In genomic region chr1:86018311-86018923, GRCh38 we compare ENCODE assay signal across 8 cellular contexts.
DNase-seq lines count a peak whose midpoint lies in the region; ATAC-seq, FAIRE-seq and TF ChIP-seq lines count a peak whose summit lies in the region.

No MANE protein-coding gene starts in this region.

- BruUV-seq in endothelial cell of umbilical vein (replicated peaks; lab: Mats Ljungman, UMichigan), result no TSS peak

- H3K27me3 ChIP-seq in endothelial cell of umbilical vein (ENCODE audit: control insufficient read depth in 2 of 2, insufficient read depth in 2 of 2, low read length in 2 of 2), result peaks cover 0 to 2% of the 10 kb centered on the region in 2 experiments
- no peaks in the 10 kb centered on the region for H3K27me3 ChIP-seq in parathyroid adenoma (ENCODE audit: control insufficient read depth, insufficient read depth, low read length)

- no peaks in the 10 kb centered on the region for H4K20me1 ChIP-seq in endothelial cell of umbilical vein (replicated peaks; ENCODE audit: control insufficient read depth, extremely low read depth, insufficient read depth, low read length)

- no peak for FAIRE-seq in endothelial cell of umbilical vein (lab: Jason Lieb, UNC)

- H3K79me2 ChIP-seq in endothelial cell of umbilical vein (ENCODE audit: control insufficient read depth, insufficient read depth, low read length) (no peaks in the 10 kb centered on the region), parathyroid adenoma (no peaks in the 10 kb centered on the region)

- H3K36me3 ChIP-seq in endothelial cell of umbilical vein (ENCODE audit: control insufficient read depth in 2 of 2, extremely low read depth in 1 of 2, insufficient read depth in 2 of 2, low read length in 2 of 2) (no peaks in the 10 kb centered on the region), parathyroid adenoma (ENCODE audit: control insufficient read depth, insufficient read depth, low read length) (no peaks in the 10 kb centered on the region)

- TF ChIP-seq CTCF in endothelial cell of umbilical vein (IDR thresholded peaks at IDR 0.05; ENCODE audit: extremely low read depth in 1 of 2, insufficient read depth in 1 of 2, low read depth in 1 of 2, low read length in 2 of 2) (peak; percentile 65 to 70), parathyroid adenoma (IDR thresholded peaks at IDR 0.05) (peak; percentile 22)

- H3K9ac ChIP-seq in endothelial cell of umbilical vein (replicated peaks; ENCODE audit: extremely low read depth, insufficient read depth, low read length) (no peak overlapping the region), parathyroid adenoma (no peak overlapping the region)

- dilution Hi-C loops in endothelial cell of umbilical vein (cut with MboI; ENCODE audit: extremely low pct_ligation_motif_present, low sequenced_read_pairs), result no loop called here

- H2AFZ ChIP-seq in endothelial cell of umbilical vein (ENCODE audit: low read depth, low read length) (no peak overlapping the region), parathyroid adenoma (no peak overlapping the region)

- in situ Hi-C loops in Caki2 (cut with HindIII; ENCODE audit: low pct_unique_long_range_greater_than_20kb, low sequenced_read_pairs), result no loop called here

- H3K27ac ChIP-seq in endothelial cell of umbilical vein (ENCODE audit: insufficient read depth, low read depth, low read length) (no peak overlapping the region), parathyroid adenoma (no peak overlapping the region)

- intact Hi-C loops in endothelial cell of umbilical vein (cut with micrococcal nuclease), result loop anchor here (2.0 to 5.0 kb wide), 3 partner anchors 126 to 1074 kb away; no protein-coding TSS in a partner anchor

- TF ChIP-seq POLR2A in endothelial cell of umbilical vein (IDR thresholded peaks at IDR 0.05; ENCODE audit: low read depth, low read length), result no peak

- peak; percentile 38 for DNase-seq in Caki2 (ENCODE audit: low read depth)
- DNase-seq in OCI-M1 (lab: John Stamatoyannopoulos, UW), result peak; percentile 73
- peak; percentile 59 for DNase-seq in endothelial cell of umbilical vein (ENCODE audit: low read depth, low spot score)
- DNase-seq in NCI-H1048 (lab: John Stamatoyannopoulos, UW), result no peak
- DNase-seq in cerebellar nuclear complex (lab: John Stamatoyannopoulos, UW), result no peak

- H3K9me1 ChIP-seq in endothelial cell of umbilical vein (replicated peaks; ENCODE audit: control insufficient read depth, extremely low read depth, insufficient read depth, low read length), result no peaks in the 10 kb centered on the region

- H3K4me3 ChIP-seq in endothelial cell of umbilical vein (replicated peaks in 1 of 3; ENCODE audit: insufficient read depth in 1 of 3, low read depth in 1 of 3, low read length in 3 of 3), result no peak overlapping the region
- no peak overlapping the region for H3K4me3 ChIP-seq in parathyroid adenoma (ENCODE audit: low read depth, low read length)

- H3K4me1 ChIP-seq in endothelial cell of umbilical vein (ENCODE audit: control insufficient read depth, extremely low read depth, insufficient read depth, low read length) (no peaks in the 10 kb centered on the region), parathyroid adenoma (no peaks in the 10 kb centered on the region)

- peak; percentile 59 for ATAC-seq in GM18520 (IDR thresholded peaks at IDR 0.05; ENCODE audit: unreplicated experiment)
- ATAC-seq in HG03280 (IDR thresholded peaks at IDR 0.05; ENCODE audit: unreplicated experiment), result peak; percentile 70

- H3K4me2 ChIP-seq in endothelial cell of umbilical vein (ENCODE audit: insufficient read depth, low read length) (no peak overlapping the region), parathyroid adenoma (ENCODE audit: low read length) (no peak overlapping the region)

- no peaks in the 10 kb centered on the region for H3K9me3 ChIP-seq in endothelial cell of umbilical vein (replicated peaks; ENCODE audit: control insufficient read depth, insufficient read depth, low read length)
- no peaks in the 10 kb centered on the region for H3K9me3 ChIP-seq in parathyroid adenoma (ENCODE audit: control insufficient read depth, low read length)

- CTCF ChIA-PET in endothelial cell of umbilical vein (lab: Charles Lee), result interaction anchor here (0.7 to 4.3 kb wide), 44 partner anchors 9 to 1074 kb away, joined by 3 to 46 read pairs (median 4); partner anchors contain the start of gene ZNHIT6

- POLR2A ChIA-PET in endothelial cell of umbilical vein (lab: Charles Lee), result no interaction called here

TF ChIP-seq in endothelial cell of umbilical vein, 7 proteins besides CTCF, POLR2A, EP300 and RAD21:
- TF ChIP-seq MAX (IDR thresholded peaks at IDR 0.05; ENCODE audit: insufficient read depth, insufficient read length) (no peak), MYC (IDR thresholded peaks at IDR 0.05; ENCODE audit: low read depth, low read length) (no peak), EZH2 (IDR thresholded peaks at IDR 0.05; ENCODE audit: borderline replicate concordance, low read depth, low read length, severe bottlenecking) (no peak), POLR2AphosphoS5 (IDR thresholded peaks at IDR 0.05; ENCODE audit: insufficient read depth, low read depth, low read length) (no peak), GATA2 (IDR thresholded peaks at IDR 0.05; ENCODE audit: insufficient read depth, insufficient read length, low read depth, low read length) (no peak), FOS (IDR thresholded peaks at IDR 0.05; ENCODE audit: borderline replicate concordance, insufficient read depth, low read length) (no peak), JUN (IDR thresholded peaks at IDR 0.05; ENCODE audit: borderline replicate concordance, insufficient read depth, insufficient read length, low read depth) (no peak)

Comparison
In these comparisons a context has a peak if more than half of its experiments do, and no peak if none do; other contexts are left out.
1. DNase-seq: peak in Caki2 (single experiment), OCI-M1 (single experiment) and endothelial cell of umbilical vein (single experiment); none in NCI-H1048 (single experiment) and cerebellar nuclear complex (0 of 2).